In the genomic region with DNA sequence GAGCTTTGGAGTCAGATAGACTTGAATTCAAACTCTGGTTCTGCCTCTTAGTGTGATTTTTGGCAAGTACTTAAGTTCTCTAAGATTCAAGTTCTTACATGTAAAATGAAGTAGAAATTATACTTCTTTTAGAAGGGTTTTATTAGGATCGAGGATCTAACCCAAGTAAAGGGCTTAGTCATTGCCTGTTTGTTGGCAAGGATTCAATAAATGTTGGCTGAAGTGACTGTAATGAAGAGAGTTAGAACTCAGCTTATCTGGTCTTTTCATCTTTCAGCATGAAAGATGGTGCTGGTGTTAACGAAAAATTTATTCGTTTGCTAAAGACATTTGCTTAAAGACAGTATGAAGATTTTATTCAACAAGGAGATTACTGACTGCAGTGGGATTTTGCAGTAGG, we compare ENCODE assay signal across 12 cellular contexts.
DNase-seq lines count a peak whose midpoint lies in the region; ATAC-seq and FAIRE-seq lines count a peak whose summit lies in the region.
"Had no signal": no experiment of that assay in that cellular context is flagged by ENCODE, and none has a peak within 500 bp of the region (broad histone marks: within the 10 kb centered on the region; RNA-seq: fewer than 3 reads in every experiment).

No MANE protein-coding gene starts in this region.

- no peak for ATAC-seq in GM18519 (IDR thresholded peaks at IDR 0.05; ENCODE audit: low FRiP score, unreplicated experiment)

- FAIRE-seq in endometrium (lab: Jason Lieb, UNC) = peak; percentile 78
- FAIRE-seq: A204.1, frontal cortex had no signal

- DNase-seq in NCI-H1694 treated with DMSO at 0.1 percent for 48 hours (lab: John Stamatoyannopoulos, UW) = peak; percentile 5
- no peak for DNase-seq in NCI-H1694 (lab: John Stamatoyannopoulos, UW)
- peak; percentile 92 for DNase-seq in M059J (ENCODE audit: low read depth)
- DNase-seq in pons (ENCODE audit: low spot score) = peak; percentile 12
- no peak for DNase-seq in foreskin melanocyte
- DNase-seq in activated effector memory CD4-positive, alpha-beta T cell treated with anti-CD3 and anti-CD28 coated beads, Interleukin-2, amount 50 U/mL, for 16 hours = no peak
- DNase-seq: activated CD8-positive, alpha-beta memory T cell treated with anti-CD3 and anti-CD28 coated beads, Interleukin-2, amount 50 U/mL, for 48 hours; tibial artery had no signal

Comparison
In these comparisons a context has a peak if more than half of its experiments do, and no peak if none do; other contexts are left out.
1. DNase-seq: peak in NCI-H1694 treated with DMSO at 0.1 percent for 48 hours (single experiment), M059J (single experiment) and pons (single experiment); none in NCI-H1694 (single experiment), foreskin melanocyte (single experiment) and activated effector memory CD4-positive, alpha-beta T cell treated with anti-CD3 and anti-CD28 coated beads, Interleukin-2, amount 50 U/mL, for 16 hours (single experiment).